31 cellular contexts compared by ENCODE assay signal in the genomic region with DNA sequence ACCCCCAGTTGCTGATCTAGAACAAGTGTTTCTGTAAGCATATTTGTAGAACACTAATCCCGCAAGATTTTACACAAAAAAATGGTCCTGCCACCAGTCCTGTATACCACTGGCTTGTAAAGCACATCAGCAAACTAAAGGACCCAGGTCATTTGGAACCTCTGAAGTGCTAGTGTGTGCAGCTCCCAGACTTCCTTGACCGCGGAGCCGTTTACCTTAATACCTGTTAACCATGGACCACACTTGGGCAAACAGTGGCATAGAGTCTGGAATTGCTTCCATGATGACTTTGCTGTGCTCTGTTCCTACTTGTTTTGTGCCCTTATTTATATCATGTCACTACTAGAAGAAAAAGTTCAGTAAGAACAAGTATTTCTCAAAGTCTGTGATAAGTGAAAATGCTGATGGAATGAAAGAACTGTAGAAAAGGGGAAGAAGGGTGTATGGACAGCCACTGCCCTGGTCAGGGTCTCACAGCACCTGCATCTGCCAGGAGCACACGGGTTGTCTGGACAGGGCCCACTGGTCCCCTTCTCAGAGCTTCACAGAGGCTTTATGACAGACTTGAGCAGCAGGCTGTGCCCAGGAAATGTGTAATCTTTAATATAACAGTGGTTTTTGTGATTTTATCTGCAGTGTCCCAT. TPM values are rescaled to one million over a fixed set of nuclear protein-coding genes. Genes with fewer than 3 reads are reported as not detected.
DNase-seq lines count a peak whose midpoint lies in the region; ATAC-seq, FAIRE-seq and TF ChIP-seq lines count a peak whose summit lies in the region.
"Had no signal": no experiment of that assay in that cellular context is flagged by ENCODE, and none has a peak within 500 bp of the region (broad histone marks: within the 10 kb centered on the region; RNA-seq: fewer than 3 reads in every experiment).

No MANE protein-coding gene starts in this region.

- in situ Hi-C loops in HepG2 (cut with HindIII; ENCODE audit: extremely low pct_ligation_motif_present, low pct_unique_long_range_greater_than_20kb) = no loop called here

- H2AFZ ChIP-seq in HepG2 (ENCODE audit: low read length) = no peak overlapping the region
- H2AFZ ChIP-seq: GM23248 had no signal

- FAIRE-seq in HepG2 (lab: Jason Lieb, UNC) = no peak
- FAIRE-seq: A204.1, GM12878, HTR-8/SVneo had no signal

- H3K9me3 Mint-ChIP-seq in endodermal cell = peaks cover 44% of the 10 kb centered on the region
- H3K9me3 Mint-ChIP-seq in activated T-cell treated with anti-CD3 and anti-CD28 coated beads, Interleukin-2, amount 50 U/mL, for 4 hours = no peaks in the 10 kb centered on the region
- H3K9me3 Mint-ChIP-seq: CD4-positive, alpha-beta memory T cell had no signal

- CTCF ChIA-PET in HepG2 (lab: Yijun Ruan, JAX; ENCODE audit: low intra/inter-chr PET ratio, low total read pairs) = no interaction called here

- 93% methylated on average over 5 of the region's 5 CpGs for WGBS in HepG2 (ENCODE audit: low lambda C conversion rate)
- 93% methylated on average over 5 of the region's 5 CpGs for WGBS in right lobe of liver (ENCODE audit: insufficient coverage, low coverage, low lambda C conversion rate, missing lambda C conversion rate)
- 99 to 100% methylated on average over 3 to 5 of the region's 5 CpGs for WGBS in endodermal cell (ENCODE audit: insufficient coverage in 1 of 2, insufficient read length in 1 of 2), 2 experiments

- H3K4me1 Mint-ChIP-seq in endodermal cell = no peaks in the 10 kb centered on the region
- no peaks in the 10 kb centered on the region for H3K4me1 Mint-ChIP-seq in activated T-cell treated with anti-CD3 and anti-CD28 coated beads, Interleukin-2, amount 50 U/mL, for 4 hours (ENCODE audit: low read depth)

- no peak for ATAC-seq in HepG2
- ATAC-seq in right lobe of liver = no peak
- no peak for ATAC-seq in activated T-cell treated with anti-CD3 and anti-CD28 coated beads, Interleukin-2, amount 50 U/mL, for 4 hours
- ATAC-seq: GM12878, Panc1 had no signal

- no peak overlapping the region for H3K4me2 ChIP-seq in HepG2 (ENCODE audit: low read depth, low read length)

- H3K9ac ChIP-seq in HepG2 (ENCODE audit: insufficient read depth, low read depth, low read length) (no peak overlapping the region), endodermal cell (ENCODE audit: extremely low read depth, low read length, poor library complexity, severe bottlenecking) (no peak overlapping the region), iPS-20b (ENCODE audit: low read depth, low read length) (no peak overlapping the region)
- H3K9ac ChIP-seq: GM23248 had no signal

- H3K27me3 ChIP-seq in HepG2 (ENCODE audit: control insufficient read depth in 1 of 2, insufficient read depth in 2 of 2, low read length in 2 of 2) (no peaks in the 10 kb centered on the region; a peak in 1 of 5 replicates), right lobe of liver (no peaks in the 10 kb centered on the region), endodermal cell (ENCODE audit: control insufficient read depth, insufficient read depth, low read length, poor library complexity, severe bottlenecking) (no peaks in the 10 kb centered on the region), iPS-20b (ENCODE audit: insufficient read depth, low read length) (no peaks in the 10 kb centered on the region)
- H3K27me3 ChIP-seq: MG63 had no signal

- H3K4me3 ChIP-seq in HepG2 (replicated peaks in 1 of 3; ENCODE audit: insufficient read depth in 1 of 3, low read depth in 2 of 3, low read length in 3 of 3) (no peak overlapping the region), right lobe of liver (no peak overlapping the region), endodermal cell (ENCODE audit: low read length) (peak overlapping the region; percentile 13), iPS-20b (ENCODE audit: low read length) (peak overlapping the region; percentile 14; the same call in 1 of the 2 replicates)
- H3K4me3 ChIP-seq: GM12878, GM23248, HAP-1, MG63 had no signal

- no peaks in the 10 kb centered on the region for H4K20me1 ChIP-seq in HepG2 (ENCODE audit: insufficient read depth, low read length)

- peak in 1 of 2 experiments; percentile 25; a peak in 1 of 4 replicates for TF ChIP-seq POLR2A in HepG2 (IDR thresholded peaks at IDR 0.05; ENCODE audit: insufficient read depth in 1 of 2, low read depth in 2 of 2, low read length in 2 of 2)
- no peak for TF ChIP-seq POLR2A in right lobe of liver (IDR thresholded peaks at IDR 0.05)

- peaks cover 5 to 34% of the 10 kb centered on the region in 2 experiments for H3K36me3 ChIP-seq in HepG2 (replicated peaks in 1 of 2; ENCODE audit: control insufficient read depth in 1 of 2, insufficient read depth in 2 of 2, low read length in 2 of 2)
- H3K36me3 ChIP-seq in right lobe of liver = peaks cover 0 to 30% (median 3%) of the 10 kb centered on the region in 4 donors
- peaks cover 68% of the 10 kb centered on the region for H3K36me3 ChIP-seq in endodermal cell (ENCODE audit: control insufficient read depth, insufficient read depth, low read length)
- H3K36me3 ChIP-seq in iPS-20b (ENCODE audit: insufficient read depth, low read depth, low read length) = peaks cover 57% of the 10 kb centered on the region

- no peaks in the 10 kb centered on the region for H3K79me2 ChIP-seq in HepG2 (ENCODE audit: insufficient read depth, low read length)

- intact Hi-C loops in HepG2 (cut with micrococcal nuclease; ENCODE audit: unreplicated experiment) = no loop called here
- intact Hi-C loops in right lobe of liver (cut with DNase I) = no loop called here

- H3K27ac Mint-ChIP-seq in endodermal cell = no peak overlapping the region
- H3K27ac Mint-ChIP-seq: CD4-positive, alpha-beta memory T cell had no signal

- H3K27ac ChIP-seq in HepG2 (ENCODE audit: extremely low read length, insufficient read depth, low read length) = no peak overlapping the region
- no peak overlapping the region for H3K27ac ChIP-seq in right lobe of liver
- H3K27ac ChIP-seq in endodermal cell (ENCODE audit: low read depth, low read length) = no peak overlapping the region
- H3K27ac ChIP-seq in iPS-20b (ENCODE audit: low read length) = no peak overlapping the region
- H3K27ac ChIP-seq: GM23248 had no signal

- no peak for TF ChIP-seq CTCF in HepG2 (CRISPR knock-in tag; IDR thresholded peaks at IDR 0.05)
- no peak for TF ChIP-seq CTCF in right lobe of liver (IDR thresholded peaks at IDR 0.05)
- TF ChIP-seq CTCF in endodermal cell (conservative IDR thresholded peaks at IDR 0.05) = no peak

- H3K27me3 Mint-ChIP-seq in endodermal cell (ENCODE audit: insufficient read depth) = no peaks in the 10 kb centered on the region
- H3K27me3 Mint-ChIP-seq in activated T-cell treated with anti-CD3 and anti-CD28 coated beads, Interleukin-2, amount 50 U/mL, for 4 hours (ENCODE audit: low read depth) = no peaks in the 10 kb centered on the region
- H3K27me3 Mint-ChIP-seq: CD4-positive, alpha-beta memory T cell had no signal

- H3K9me3 ChIP-seq in HepG2 (ENCODE audit: low read length) (no peaks in the 10 kb centered on the region), right lobe of liver (no peaks in the 10 kb centered on the region), endodermal cell (ENCODE audit: control insufficient read depth, low read length) (peaks cover 43% of the 10 kb centered on the region), iPS-20b (ENCODE audit: insufficient read depth, low read depth, low read length) (peaks cover 53% of the 10 kb centered on the region)
- H3K9me3 ChIP-seq: HAP-1, MG63 had no signal

- no peak for TF ChIP-seq RAD21 in HepG2 (CRISPR knock-in tag; IDR thresholded peaks at IDR 0.05)

- POLR2A ChIA-PET in HepG2 (lab: Yijun Ruan, JAX) = interaction anchor here (0.6 kb wide), 1 partner anchor 152 kb away, joined by 5 read pairs; no protein-coding TSS in a partner anchor

- H3K4me1 ChIP-seq in HepG2 (ENCODE audit: insufficient read depth, low read length) (peaks cover 14% of the 10 kb centered on the region), right lobe of liver (peaks cover 0 to 17% (median 9%) of the 10 kb centered on the region in 4 donors), endodermal cell (ENCODE audit: control insufficient read depth, insufficient read depth, low read length) (no peaks in the 10 kb centered on the region), iPS-20b (ENCODE audit: insufficient read depth, low read length) (no peaks in the 10 kb centered on the region)
- H3K4me1 ChIP-seq: HAP-1 had no signal

- no peak for TF ChIP-seq EP300 in HepG2 (IDR thresholded peaks at IDR 0.05; ENCODE audit: low read depth in 2 of 2, low read length in 2 of 2)
- no peak for TF ChIP-seq EP300 in HepG2 (CRISPR knock-in tag; IDR thresholded peaks at IDR 0.05; ENCODE audit: borderline replicate concordance)

- BruUV-seq in HepG2 (replicated peaks; lab: Mats Ljungman, UMichigan) = no TSS peak

- H3K36me3 Mint-ChIP-seq in endodermal cell (ENCODE audit: low read depth) = peaks cover 82% of the 10 kb centered on the region
- H3K36me3 Mint-ChIP-seq in activated T-cell treated with anti-CD3 and anti-CD28 coated beads, Interleukin-2, amount 50 U/mL, for 4 hours (ENCODE audit: insufficient read depth) = peaks cover 8% of the 10 kb centered on the region

- DNase-seq in HepG2 (ENCODE audit: low spot score) = no peak
- no peak for DNase-seq in right lobe of liver
- DNase-seq in endodermal cell = peak; percentile 70
- DNase-seq in NCI-H2081 (lab: John Stamatoyannopoulos, UW) = no peak
- DNase-seq in stimulated activated CD4-positive, alpha-beta T cell treated with anti-CD3 and anti-CD28 coated beads, Interleukin-1b, Interleukin-23, amount 100 ng/mL, for 48 hours = no peak
- no peak for DNase-seq in activated T-cell treated with anti-CD3 and anti-CD28 coated beads, Interleukin-2, amount 50 U/mL, for 4 hours
- DNase-seq: AML-193; C1 segment of cervical spinal cord; CD4-positive, alpha-beta memory T cell; COR-L47; DMS 273 treated with DMSO at 0.1 percent for 48 hours; DMS79; EL; GDM1; GM23248; IMR-90; KG1; MG63; NCI-H1105 treated with DMSO at 0.1 percent for 48 hours; NCI-H2029 treated with DMSO at 0.1 percent for 48 hours; NCI-H2227 treated with DMSO at 0.1 percent for 48 hours; NCI-H510A; NCI-H69; SHP77 treated with DMSO at 0.1 percent for 48 hours had no signal

- H3K4me3 Mint-ChIP-seq in endodermal cell = no peak overlapping the region
- no peak overlapping the region for H3K4me3 Mint-ChIP-seq in activated T-cell treated with anti-CD3 and anti-CD28 coated beads, Interleukin-2, amount 50 U/mL, for 4 hours
- H3K4me3 Mint-ChIP-seq: CD4-positive, alpha-beta memory T cell had no signal

RNA-seq across cellular contexts. Expression of a gene that starts 29.3 kb away (rescaled TPM):
- total RNA-seq in HepG2 (2016; rRNA removed; fragmentation: Illumina TruSeq; extraction: Trizol) (180 and 245 TPM in 2 replicates), right lobe of liver (100 to 1,000 TPM; 102 to 264 (median 182) TPM), endodermal cell (10 to 100 TPM; 26.9 to 60.1 TPM)
- 28.5 and 29.7 TPM in 2 replicates for total RNA-seq in HepG2 (2016; cell fraction: cytosol; rRNA removed; fragmentation: Illumina TruSeq; extraction: Trizol; ENCODE audit: low read depth)
- total RNA-seq in HepG2 (2016; cell fraction: insoluble cytoplasmic fraction; rRNA removed; fragmentation: Illumina TruSeq; extraction: Trizol) = 175 and 252 TPM in 2 replicates
- total RNA-seq in HepG2 (2016; cell fraction: membrane; rRNA removed; fragmentation: Illumina TruSeq; extraction: Trizol) = 79.3 and 80.3 TPM in 2 replicates
- 120 and 125 TPM in 2 replicates for total RNA-seq in HepG2 (2016; cell fraction: nucleus; rRNA removed; fragmentation: Illumina TruSeq; extraction: Trizol)
- polyA plus RNA-seq in HepG2 (2011; rRNA removed) = 79.1 and 80.8 TPM in 2 replicates
- polyA plus RNA-seq in HepG2 (2011; cell fraction: cytosol; rRNA removed) = 72.4 and 72.5 TPM in 2 replicates
- polyA plus RNA-seq in HepG2 (2011; cell fraction: nucleus; rRNA removed) = 82.4 and 90.1 TPM in 2 replicates
- polyA plus RNA-seq in HepG2 (2012) = 70.0 and 93.3 TPM in 2 replicates
- polyA plus RNA-seq in HepG2 (2016; cell fraction: cytosol; fragmentation: Illumina TruSeq; extraction: Trizol; ENCODE audit: low read depth) = 19.4 and 20.8 TPM in 2 replicates
- polyA plus RNA-seq in HepG2 (2016; cell fraction: insoluble cytoplasmic fraction; fragmentation: Illumina TruSeq; extraction: Trizol; ENCODE audit: low read depth) = 213 and 225 TPM in 2 replicates
- 43.5 and 52.2 TPM in 2 replicates for polyA plus RNA-seq in HepG2 (2016; cell fraction: membrane; fragmentation: Illumina TruSeq; extraction: Trizol; ENCODE audit: low read depth)
- 137 and 153 TPM in 2 replicates for polyA plus RNA-seq in HepG2 (2016; cell fraction: nucleus; fragmentation: Illumina TruSeq; extraction: Trizol; ENCODE audit: insufficient read depth, low read depth)
- 42.9 and 77.2 TPM in 2 replicates for polyA minus RNA-seq in HepG2 (2011; rRNA and poly(A)+ RNA removed; ENCODE audit: low replicate concordance)
- polyA minus RNA-seq in HepG2 (2011; cell fraction: cytosol; rRNA and poly(A)+ RNA removed) = 64.1 and 78.1 TPM in 2 replicates
- 127 and 128 TPM in 2 replicates for polyA minus RNA-seq in HepG2 (2011; cell fraction: nucleus; rRNA and poly(A)+ RNA removed)
- 51.0 TPM for polyA plus RNA-seq in endodermal cell (2013, experiment 1 of 2)
- 44.7 TPM for polyA plus RNA-seq in endodermal cell (2013, experiment 2 of 2)
- 10 to 100 TPM; 19.1 to 22.1 (median 19.5) TPM for total RNA-seq in activated T-cell treated with anti-CD3 and anti-CD28 coated beads, Interleukin-2, amount 50 U/mL, for 4 hours

RNA-seq across cellular contexts. Expression of a gene that starts 38.5 kb away (rescaled TPM):
- total RNA-seq in HepG2 (2016; rRNA removed; fragmentation: Illumina TruSeq; extraction: Trizol) (0.04 TPM in 1 of 2 replicates, not detected in the other), right lobe of liver (not detected), endodermal cell (not detected)
- total RNA-seq in HepG2 (2016; cell fraction: cytosol; rRNA removed; fragmentation: Illumina TruSeq; extraction: Trizol; ENCODE audit: low read depth) = not detected in 2 replicates
- 0.04 TPM in 1 of 2 replicates, not detected in the other for total RNA-seq in HepG2 (2016; cell fraction: insoluble cytoplasmic fraction; rRNA removed; fragmentation: Illumina TruSeq; extraction: Trizol)
- 0.06 TPM in 1 of 2 replicates, not detected in the other for total RNA-seq in HepG2 (2016; cell fraction: membrane; rRNA removed; fragmentation: Illumina TruSeq; extraction: Trizol)
- 0.25 TPM in 1 of 2 replicates, not detected in the other for total RNA-seq in HepG2 (2016; cell fraction: nucleus; rRNA removed; fragmentation: Illumina TruSeq; extraction: Trizol)
- polyA plus RNA-seq in HepG2 (2011; rRNA removed) = not detected in 2 replicates
- not detected in 2 replicates for polyA plus RNA-seq in HepG2 (2011; cell fraction: cytosol; rRNA removed)
- polyA plus RNA-seq in HepG2 (2011; cell fraction: nucleus; rRNA removed) = not detected in 2 replicates
- 0.07 and 0.17 TPM in 2 replicates for polyA plus RNA-seq in HepG2 (2012)
- polyA plus RNA-seq in HepG2 (2016; cell fraction: cytosol; fragmentation: Illumina TruSeq; extraction: Trizol; ENCODE audit: low read depth) = not detected in 2 replicates
- not detected in 2 replicates for polyA plus RNA-seq in HepG2 (2016; cell fraction: insoluble cytoplasmic fraction; fragmentation: Illumina TruSeq; extraction: Trizol; ENCODE audit: low read depth)
- polyA plus RNA-seq in HepG2 (2016; cell fraction: membrane; fragmentation: Illumina TruSeq; extraction: Trizol; ENCODE audit: low read depth) = not detected in 2 replicates
- not detected in 2 replicates for polyA plus RNA-seq in HepG2 (2016; cell fraction: nucleus; fragmentation: Illumina TruSeq; extraction: Trizol; ENCODE audit: insufficient read depth, low read depth)
- 0.21 TPM in 1 of 2 replicates, not detected in the other for polyA minus RNA-seq in HepG2 (2011; rRNA and poly(A)+ RNA removed; ENCODE audit: low replicate concordance)
- polyA minus RNA-seq in HepG2 (2011; cell fraction: cytosol; rRNA and poly(A)+ RNA removed) = not detected in 2 replicates
- polyA minus RNA-seq in HepG2 (2011; cell fraction: nucleus; rRNA and poly(A)+ RNA removed) = not detected in 2 replicates
- not detected for polyA plus RNA-seq in endodermal cell (2013, experiment 1 of 2)
- polyA plus RNA-seq in endodermal cell (2013, experiment 2 of 2) = not detected
- not detected for total RNA-seq in activated T-cell treated with anti-CD3 and anti-CD28 coated beads, Interleukin-2, amount 50 U/mL, for 4 hours
- total RNA-seq: CD4-positive, alpha-beta memory T cell; GM12878; GM23248; IMR-90; OCI-LY7 had no signal
- polyA plus RNA-seq: CD4-positive, alpha-beta memory T cell; GM12878; GM23248; IMR-90 had no signal

Comparison
In these comparisons a context has a peak if more than half of its experiments do, and no peak if none do; other contexts are left out.
1. H3K4me3 ChIP-seq: peak in endodermal cell (single experiment) and iPS-20b (single experiment); none in HepG2 (0 of 3) and right lobe of liver (0 of 3).